ENCODE assay signal across 1 cellular context in the genomic region with DNA sequence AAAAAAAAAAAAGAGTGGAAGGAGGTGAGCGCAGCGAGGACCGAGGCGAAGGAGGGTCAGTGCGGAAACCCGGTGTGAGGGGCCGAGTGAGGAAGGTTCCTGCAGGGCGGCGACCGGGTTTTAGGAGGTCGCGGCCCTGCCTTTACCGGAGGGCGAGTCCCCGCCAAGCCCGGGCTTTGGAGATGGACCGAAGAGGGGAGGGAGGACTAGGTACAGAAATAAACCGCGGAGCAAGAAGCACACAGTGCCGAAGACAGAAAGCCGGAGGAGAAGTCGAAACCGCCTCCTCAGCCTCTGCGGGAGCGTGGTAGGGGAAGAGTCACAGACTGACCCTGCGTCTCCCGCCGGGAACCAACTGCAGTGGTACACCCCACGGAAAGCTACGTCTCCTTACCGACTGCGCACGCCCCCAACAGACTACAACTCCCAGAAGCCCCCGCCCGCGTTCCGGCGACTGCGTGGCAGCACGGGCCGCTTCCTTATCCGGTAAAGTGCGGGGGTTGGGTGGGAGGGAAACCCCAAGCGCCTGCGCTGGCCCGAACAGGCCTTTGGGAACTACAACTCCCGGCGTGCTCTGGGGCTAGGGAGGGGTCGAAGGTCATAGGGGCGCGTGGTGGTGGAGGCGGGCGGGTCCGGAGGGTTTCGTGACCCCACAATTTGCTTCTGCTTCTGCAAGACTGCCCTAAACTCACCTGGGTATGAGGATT.
A peak's percentile ranks its signal among the peaks of the same experiment; 100 is the strongest.
TF ChIP-seq lines count a peak whose summit lies in the region.

Gene NFXL1, minus strand, starts transcription at position 365 of the 707 bp plus-strand sequence. CDS start 380 bp downstream, outside the sequence.

TF ChIP-seq in HepG2, 621 proteins besides CTCF, POLR2A, EP300 and RAD21 (continued from another document):
- TF ChIP-seq TCF12 (IDR thresholded peaks at IDR 0.05) (no peak), TCF12 (CRISPR knock-in tag; IDR thresholded peaks at IDR 0.05) (0 out of 2 replicates have a peak, but pooled peaks have one; percentile 49), SOX5 (CRISPR knock-in tag; IDR thresholded peaks at IDR 0.05; ENCODE audit: borderline replicate concordance) (no peak), TEAD2 (CRISPR knock-in tag; IDR thresholded peaks at IDR 0.05) (no peak), ZNF446 (CRISPR knock-in tag; IDR thresholded peaks at IDR 0.05) (0 out of 2 replicates have a peak, but pooled peaks have one; percentile 31), NFYB (CRISPR knock-in tag; IDR thresholded peaks at IDR 0.05) (peak; percentile 49; the same call in 1 of the 2 replicates), HNRNPLL (IDR thresholded peaks at IDR 0.05; ENCODE audit: low read depth, low read length, poor library complexity, severe bottlenecking) (peak; percentile 92), MAFK (conservative IDR thresholded peaks at IDR 0.05 in 1 of 2, IDR thresholded peaks at IDR 0.05 in 1 of 2; ENCODE audit: low read length in 2 of 2) (no peak), MTF2 (CRISPR knock-in tag; IDR thresholded peaks at IDR 0.05; ENCODE audit: borderline replicate concordance) (no peak), BRD4 (CRISPR knock-in tag; IDR thresholded peaks at IDR 0.05) (0 out of 2 replicates have a peak, but pooled peaks have one; percentile 45), ZFX (CRISPR knock-in tag; IDR thresholded peaks at IDR 0.05; ENCODE audit: low read depth) (peak; percentile 93), NR2F1 (CRISPR knock-in tag; IDR thresholded peaks at IDR 0.05) (peak; percentile 31 to 47; a peak in 2 of 4 replicates), AGO2 (optimal IDR thresholded peaks at IDR 0.05; ENCODE audit: low read depth, low read length) (peak; percentile 68), PHF20 (CRISPR knock-in tag; IDR thresholded peaks at IDR 0.05) (0 out of 2 replicates have a peak, but pooled peaks have one; percentile 36), ETV5 (CRISPR knock-in tag; IDR thresholded peaks at IDR 0.05; ENCODE audit: borderline replicate concordance) (peak; percentile 15; the same call in 1 of the 2 replicates)
- TF ChIP-seq, protein P1, sequence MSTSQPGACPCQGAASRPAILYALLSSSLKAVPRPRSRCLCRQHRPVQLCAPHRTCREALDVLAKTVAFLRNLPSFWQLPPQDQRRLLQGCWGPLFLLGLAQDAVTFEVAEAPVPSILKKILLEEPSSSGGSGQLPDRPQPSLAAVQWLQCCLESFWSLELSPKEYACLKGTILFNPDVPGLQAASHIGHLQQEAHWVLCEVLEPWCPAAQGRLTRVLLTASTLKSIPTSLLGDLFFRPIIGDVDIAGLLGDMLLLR (CRISPR knock-in tag; IDR thresholded peaks at IDR 0.05): no peak
- TF ChIP-seq, protein P2, sequence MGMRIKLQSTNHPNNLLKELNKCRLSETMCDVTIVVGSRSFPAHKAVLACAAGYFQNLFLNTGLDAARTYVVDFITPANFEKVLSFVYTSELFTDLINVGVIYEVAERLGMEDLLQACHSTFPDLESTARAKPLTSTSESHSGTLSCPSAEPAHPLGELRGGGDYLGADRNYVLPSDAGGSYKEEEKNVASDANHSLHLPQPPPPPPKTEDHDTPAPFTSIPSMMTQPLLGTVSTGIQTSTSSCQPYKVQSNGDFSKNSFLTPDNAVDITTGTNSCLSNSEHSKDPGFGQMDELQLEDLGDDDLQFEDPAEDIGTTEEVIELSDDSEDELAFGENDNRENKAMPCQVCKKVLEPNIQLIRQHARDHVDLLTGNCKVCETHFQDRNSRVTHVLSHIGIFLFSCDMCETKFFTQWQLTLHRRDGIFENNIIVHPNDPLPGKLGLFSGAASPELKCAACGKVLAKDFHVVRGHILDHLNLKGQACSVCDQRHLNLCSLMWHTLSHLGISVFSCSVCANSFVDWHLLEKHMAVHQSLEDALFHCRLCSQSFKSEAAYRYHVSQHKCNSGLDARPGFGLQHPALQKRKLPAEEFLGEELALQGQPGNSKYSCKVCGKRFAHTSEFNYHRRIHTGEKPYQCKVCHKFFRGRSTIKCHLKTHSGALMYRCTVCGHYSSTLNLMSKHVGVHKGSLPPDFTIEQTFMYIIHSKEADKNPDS (CRISPR knock-in tag; IDR thresholded peaks at IDR 0.05): no peak
